ENCODE assay signal across 1 cellular context in genomic region chr14:23568600-23569310, GRCh38.
TF ChIP-seq lines count a peak whose summit lies in the region.

No MANE protein-coding gene starts in this region.

TF ChIP-seq in HepG2, 621 proteins besides CTCF, POLR2A, EP300 and RAD21 (continued from another document and continues in another):
- TF ChIP-seq SNAPC5 (CRISPR knock-in tag; IDR thresholded peaks at IDR 0.05; ENCODE audit: borderline replicate concordance) (0 out of 2 replicates have a peak, but pooled peaks have one; percentile 68), SCMH1 (CRISPR knock-in tag; IDR thresholded peaks at IDR 0.05; ENCODE audit: borderline replicate concordance) (no peak), PHF5A (CRISPR knock-in tag; IDR thresholded peaks at IDR 0.05; ENCODE audit: low read depth, unreplicated experiment) (peak; percentile 16), RERE (CRISPR knock-in tag; IDR thresholded peaks at IDR 0.05; ENCODE audit: low read depth) (no peak), PAWR (CRISPR knock-in tag; IDR thresholded peaks at IDR 0.05; ENCODE audit: borderline replicate concordance) (no peak), ZNF878 (CRISPR knock-in tag; IDR thresholded peaks at IDR 0.05) (no peak), ZKSCAN8 (CRISPR knock-in tag; IDR thresholded peaks at IDR 0.05; ENCODE audit: borderline replicate concordance) (no peak), POLR2AphosphoS2 (IDR thresholded peaks at IDR 0.05; ENCODE audit: low read depth, low read length) (no peak), SUZ12 (IDR thresholded peaks at IDR 0.05; ENCODE audit: low read depth, low read length) (no peak), ZNF670 (CRISPR knock-in tag; IDR thresholded peaks at IDR 0.05; ENCODE audit: borderline replicate concordance) (no peak), CHD2 (IDR thresholded peaks at IDR 0.05; ENCODE audit: low read depth, low read length) (no peak), SRSF1 (optimal IDR thresholded peaks at IDR 0.05; ENCODE audit: low read depth, low read length) (no peak), NFE2 (CRISPR knock-in tag; IDR thresholded peaks at IDR 0.05) (no peak), ZNF883 (CRISPR knock-in tag; IDR thresholded peaks at IDR 0.05; ENCODE audit: not compliant biosample characterization) (no peak), SNAPC2 (CRISPR knock-in tag; IDR thresholded peaks at IDR 0.05) (0 out of 2 replicates have a peak, but pooled peaks have one; percentile 57), HOXD1 (CRISPR knock-in tag; IDR thresholded peaks at IDR 0.05) (no peak), SPEN (CRISPR knock-in tag; IDR thresholded peaks at IDR 0.05; ENCODE audit: low read depth) (no peak), FOXC1 (CRISPR knock-in tag; IDR thresholded peaks at IDR 0.05; ENCODE audit: borderline replicate concordance) (peak; percentile 62; the same call in 1 of the 2 replicates), ASH2L (IDR thresholded peaks at IDR 0.05; ENCODE audit: insufficient read length, low read depth, low read length) (peak; percentile 40), ZNF749 (CRISPR knock-in tag; IDR thresholded peaks at IDR 0.05; ENCODE audit: borderline replicate concordance) (no peak), ZNF10 (CRISPR knock-in tag; IDR thresholded peaks at IDR 0.05; ENCODE audit: borderline replicate concordance, low read depth) (no peak), ZNF879 (CRISPR knock-in tag; IDR thresholded peaks at IDR 0.05) (no peak), IRX3 (CRISPR knock-in tag; IDR thresholded peaks at IDR 0.05; ENCODE audit: borderline replicate concordance, low read depth) (no peak), ARID4A (CRISPR knock-in tag; IDR thresholded peaks at IDR 0.05; ENCODE audit: borderline replicate concordance) (no peak), ZNF142 (CRISPR knock-in tag; IDR thresholded peaks at IDR 0.05) (no peak), SRSF4 (IDR thresholded peaks at IDR 0.05; ENCODE audit: low read depth, low read length, poor library complexity, severe bottlenecking) (no peak), SKIL (CRISPR knock-in tag; IDR thresholded peaks at IDR 0.05; ENCODE audit: borderline replicate concordance) (no peak), CC2D1A (CRISPR knock-in tag; IDR thresholded peaks at IDR 0.05) (no peak), KLF16 (CRISPR knock-in tag; IDR thresholded peaks at IDR 0.05) (no peak), TMF1 (CRISPR knock-in tag; IDR thresholded peaks at IDR 0.05; ENCODE audit: low read depth) (peak; percentile 54; the same call in 1 of the 2 replicates), ZNF720 (CRISPR knock-in tag; IDR thresholded peaks at IDR 0.05) (no peak), ZNF841 (CRISPR knock-in tag; IDR thresholded peaks at IDR 0.05; ENCODE audit: borderline replicate concordance) (peak; percentile 73; the same call in 1 of the 2 replicates), SETDB1 (CRISPR knock-in tag; IDR thresholded peaks at IDR 0.05; ENCODE audit: borderline replicate concordance) (no peak), ZNF274 (CRISPR knock-in tag; IDR thresholded peaks at IDR 0.05) (0 out of 2 replicates have a peak, but pooled peaks have one; percentile 16), ZNF768 (CRISPR knock-in tag; IDR thresholded peaks at IDR 0.05) (no peak), ZNF589 (CRISPR knock-in tag; conservative IDR thresholded peaks at IDR 0.05) (no peak), ELF1 (CRISPR knock-in tag; IDR thresholded peaks at IDR 0.05) (no peak), NR2F2 (IDR thresholded peaks at IDR 0.05; ENCODE audit: borderline replicate concordance, low read depth) (no peak), ZSCAN30 (CRISPR knock-in tag; IDR thresholded peaks at IDR 0.05) (no peak), CBX1 (IDR thresholded peaks at IDR 0.05; ENCODE audit: low read depth) (no peak), GATAD1 (CRISPR knock-in tag; IDR thresholded peaks at IDR 0.05) (no peak), MEIS2 (CRISPR knock-in tag; IDR thresholded peaks at IDR 0.05) (0 out of 2 replicates have a peak, but pooled peaks have one; percentile 21), KAT2B (IDR thresholded peaks at IDR 0.05; ENCODE audit: borderline replicate concordance, low read depth, low read length) (no peak), PAF1 (CRISPR knock-in tag; IDR thresholded peaks at IDR 0.05) (no peak), NFYC (CRISPR knock-in tag; IDR thresholded peaks at IDR 0.05) (no peak), ZNF30 (CRISPR knock-in tag; IDR thresholded peaks at IDR 0.05) (no peak), NR2F1 (CRISPR knock-in tag; IDR thresholded peaks at IDR 0.05) (peak in 1 of 2 experiments; percentile 26; a peak in 1 of 4 replicates), ZNF451 (CRISPR knock-in tag; IDR thresholded peaks at IDR 0.05) (0 out of 2 replicates have a peak, but pooled peaks have one; percentile 22), ZNF263 (CRISPR knock-in tag; IDR thresholded peaks at IDR 0.05) (no peak), BRCA1 (CRISPR knock-in tag; IDR thresholded peaks at IDR 0.05) (no peak)
- TF ChIP-seq, protein P1, sequence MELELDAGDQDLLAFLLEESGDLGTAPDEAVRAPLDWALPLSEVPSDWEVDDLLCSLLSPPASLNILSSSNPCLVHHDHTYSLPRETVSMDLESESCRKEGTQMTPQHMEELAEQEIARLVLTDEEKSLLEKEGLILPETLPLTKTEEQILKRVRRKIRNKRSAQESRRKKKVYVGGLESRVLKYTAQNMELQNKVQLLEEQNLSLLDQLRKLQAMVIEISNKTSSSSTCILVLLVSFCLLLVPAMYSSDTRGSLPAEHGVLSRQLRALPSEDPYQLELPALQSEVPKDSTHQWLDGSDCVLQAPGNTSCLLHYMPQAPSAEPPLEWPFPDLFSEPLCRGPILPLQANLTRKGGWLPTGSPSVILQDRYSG (CRISPR knock-in tag; IDR thresholded peaks at IDR 0.05) = no peak
